In genomic region chr2:148209598-148209997, GRCh38 we compare ENCODE assay signal across 13 cellular contexts.
DNase-seq lines count a peak whose midpoint lies in the region; ATAC-seq, FAIRE-seq and TF ChIP-seq lines count a peak whose summit lies in the region.
"Had no signal": no experiment of that assay in that cellular context is flagged by ENCODE, and none has a peak within 500 bp of the region (broad histone marks: within the 10 kb centered on the region; RNA-seq: fewer than 3 reads in every experiment).

No MANE protein-coding gene starts in this region.

- peaks cover 2% of the 10 kb centered on the region for H3K9me3 Mint-ChIP-seq in activated CD4-positive, alpha-beta T cell treated with anti-CD3 and anti-CD28 coated beads for 36 hours (ENCODE audit: low read depth)
- H3K9me3 Mint-ChIP-seq: type B pancreatic cell had no signal

- no peak overlapping the region for H3K27ac ChIP-seq in pancreas
- H3K27ac ChIP-seq: left ventricle myocardium inferior had no signal

- ATAC-seq in activated CD4-positive, alpha-beta T cell treated with anti-CD3 and anti-CD28 coated beads for 36 hours, result peak; percentile 78
- ATAC-seq in pancreas, result no peak

- H3K4me1 ChIP-seq in pancreas, result no peaks in the 10 kb centered on the region
- H3K4me1 ChIP-seq: left ventricle myocardium inferior had no signal

- H3K36me3 Mint-ChIP-seq in activated CD4-positive, alpha-beta T cell treated with anti-CD3 and anti-CD28 coated beads for 36 hours (ENCODE audit: low read depth), result peaks cover 2% of the 10 kb centered on the region
- H3K36me3 Mint-ChIP-seq: type B pancreatic cell had no signal

- no peak overlapping the region for H3K27ac Mint-ChIP-seq in activated CD4-positive, alpha-beta T cell treated with anti-CD3 and anti-CD28 coated beads for 36 hours
- H3K27ac Mint-ChIP-seq: type B pancreatic cell had no signal

- POLR2A ChIA-PET in activated CD4-positive, alpha-beta T cell treated with anti-CD3 and anti-CD28 coated beads for 36 hours (lab: Charles Lee), result no interaction called here

- H3K36me3 ChIP-seq in pancreas, result no peaks in the 10 kb centered on the region
- H3K36me3 ChIP-seq: left ventricle myocardium inferior had no signal

- CTCF ChIA-PET in activated CD4-positive, alpha-beta T cell treated with anti-CD3 and anti-CD28 coated beads for 36 hours (lab: Charles Lee), result interaction anchor here (0.6 to 0.7 kb wide), 2 partner anchors 312 to 1471 kb away, joined by 3 read pairs; no protein-coding TSS in a partner anchor

- H3K9me3 ChIP-seq in pancreas, result no peaks in the 10 kb centered on the region
- H3K9me3 ChIP-seq: left ventricle myocardium inferior had no signal

- FAIRE-seq in pancreas (lab: Jason Lieb, UNC), result no peak

- WGBS in pancreas, 2 donors, result 93% methylated on average over 2 of the region's 2 CpGs

- peak; percentile 48 for DNase-seq in activated CD4-positive, alpha-beta T cell treated with anti-CD3 and anti-CD28 coated beads for 36 hours
- DNase-seq in activated CD4-positive, alpha-beta T cell treated with anti-CD3 and anti-CD28 coated beads, Interleukin-2, amount 50 U/mL, for 1 hour, result no peak
- DNase-seq in HCEC 1CT (peak; percentile 7), RPMI7951 (ENCODE audit: low read depth) (peak; percentile 24), iPS DF 4.7 (ENCODE audit: extremely low read depth, low spot score) (peak; percentile 16), hippocampal formation (lab: John Stamatoyannopoulos, UW) (no peak), pancreas (no peak), Ammon's horn (ENCODE audit: low spot score) (no peak)
- DNase-seq: cortex of kidney, left ventricle myocardium inferior, NCI-H1436 had no signal

- no peak for TF ChIP-seq CTCF in pancreas (IDR thresholded peaks at IDR 0.05)

- H3K4me3 ChIP-seq in pancreas, result no peak overlapping the region
- H3K4me3 ChIP-seq: left ventricle myocardium inferior, smooth muscle cell had no signal

- intact Hi-C loops in activated CD4-positive, alpha-beta T cell treated with anti-CD3 and anti-CD28 coated beads for 36 hours (cut with DNase I, micrococcal nuclease), result loop anchor here in 1 of 2 experiments (10.0 kb wide), 1 partner anchor 785 kb away; no protein-coding TSS in a partner anchor
- intact Hi-C loops in pancreas (cut with DNase I), result no loop called here

- H3K27me3 ChIP-seq in pancreas, result no peaks in the 10 kb centered on the region

- H3K4me3 Mint-ChIP-seq in activated CD4-positive, alpha-beta T cell treated with anti-CD3 and anti-CD28 coated beads for 36 hours, result no peak overlapping the region
- H3K4me3 Mint-ChIP-seq: type B pancreatic cell had no signal

- no peaks in the 10 kb centered on the region for H3K27me3 Mint-ChIP-seq in activated CD4-positive, alpha-beta T cell treated with anti-CD3 and anti-CD28 coated beads for 36 hours
- H3K27me3 Mint-ChIP-seq: type B pancreatic cell had no signal

- no peaks in the 10 kb centered on the region for H3K4me1 Mint-ChIP-seq in activated CD4-positive, alpha-beta T cell treated with anti-CD3 and anti-CD28 coated beads for 36 hours

Comparison
In these comparisons a context has a peak if more than half of its experiments do, and no peak if none do; other contexts are left out.
1. DNase-seq: peak in activated CD4-positive, alpha-beta T cell treated with anti-CD3 and anti-CD28 coated beads for 36 hours (single experiment), HCEC 1CT (single experiment), RPMI7951 (single experiment) and iPS DF 4.7 (single experiment); none in activated CD4-positive, alpha-beta T cell treated with anti-CD3 and anti-CD28 coated beads, Interleukin-2, amount 50 U/mL, for 1 hour (single experiment), hippocampal formation (0 of 2), pancreas (0 of 6) and Ammon's horn (single experiment).